21 cellular contexts compared by ENCODE assay signal in the genomic region with DNA sequence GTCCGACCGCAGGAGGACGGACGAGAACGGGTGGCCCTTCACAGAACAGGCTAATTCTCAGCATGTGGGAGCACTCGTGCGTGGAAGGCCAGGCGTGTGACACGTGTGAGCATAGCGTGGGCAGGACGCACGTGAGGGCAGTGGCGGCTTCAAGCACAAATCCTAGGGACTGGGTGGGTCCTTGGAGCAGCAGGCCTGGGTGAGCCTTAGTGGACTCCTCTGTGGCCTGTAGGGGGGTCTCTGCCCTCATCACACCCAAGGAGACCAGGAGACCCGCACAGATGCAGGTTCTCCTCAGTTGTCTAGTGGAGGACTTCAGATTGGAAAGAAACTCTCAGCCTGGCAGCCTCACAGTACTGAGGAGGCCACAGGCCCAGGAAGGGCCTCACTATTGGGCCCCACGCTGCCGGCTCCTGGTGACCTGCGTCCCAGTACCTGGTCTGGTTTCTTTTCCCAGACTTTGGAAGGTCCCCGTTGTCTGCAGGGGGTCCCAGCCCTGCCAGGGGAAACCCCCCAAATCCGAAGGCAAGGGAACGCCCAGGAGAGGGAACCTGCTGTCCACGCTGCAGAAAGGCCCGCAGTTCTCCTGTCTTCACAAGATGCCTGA. TPM values are rescaled to one million over a fixed set of nuclear protein-coding genes. Genes with fewer than 3 reads are reported as not detected.
DNase-seq lines count a peak whose midpoint lies in the region; TF ChIP-seq lines count a peak whose summit lies in the region.
"Had no signal": no experiment of that assay in that cellular context is flagged by ENCODE, and none has a peak within 500 bp of the region (broad histone marks: within the 10 kb centered on the region; RNA-seq: fewer than 3 reads in every experiment).

No MANE protein-coding gene starts in this region.

- POLR2A ChIA-PET in MCF 10A (lab: Yijun Ruan, JAX): no interaction called here
- POLR2A ChIA-PET in CD8-positive, alpha-beta memory T cell (lab: Charles Lee): no interaction called here

- H3K4me3 ChIP-seq in coronary artery (no peak overlapping the region), neural progenitor cell (no peak overlapping the region), vagina (no peak overlapping the region)
- no peak overlapping the region for H3K4me3 ChIP-seq in CD8-positive, alpha-beta memory T cell (ENCODE audit: low read length)
- H3K4me3 ChIP-seq: upper lobe of left lung had no signal

- no peak overlapping the region for H2AFZ ChIP-seq in neural progenitor cell (replicated peaks)

- peaks cover 12% of the 10 kb centered on the region for H3K4me1 Mint-ChIP-seq in neural progenitor cell
- H3K4me1 Mint-ChIP-seq in MCF 10A (ENCODE audit: insufficient read depth, unreplicated experiment): no peaks in the 10 kb centered on the region
- no peaks in the 10 kb centered on the region for H3K4me1 Mint-ChIP-seq in CD8-positive, alpha-beta memory T cell

- H3K9me3 Mint-ChIP-seq in neural progenitor cell: no peaks in the 10 kb centered on the region
- no peaks in the 10 kb centered on the region for H3K9me3 Mint-ChIP-seq in MCF 10A (ENCODE audit: unreplicated experiment)
- H3K9me3 Mint-ChIP-seq in CD8-positive, alpha-beta memory T cell: no peaks in the 10 kb centered on the region
- H3K9me3 Mint-ChIP-seq: activated naive CD8-positive, alpha-beta T cell treated with anti-CD3 and anti-CD28 coated beads for 36 hours; activated T-helper 1 cell treated with anti-CD3 and anti-CD28 coated beads, Interleukin-12 subunit alpha, Interleukin-12 subunit beta, Interleukin-2, Interleukin-4 antibody, amounts not matched to agents 30 ng/mL and 10 ng/mL and 1 ng/mL, durations not matched to agents 14 hours and 24 hours and 36 hours; H9 had no signal

- H3K36me3 ChIP-seq in neural progenitor cell: no peaks in the 10 kb centered on the region
- no peaks in the 10 kb centered on the region for H3K36me3 ChIP-seq in vagina
- no peaks in the 10 kb centered on the region for H3K36me3 ChIP-seq in CD8-positive, alpha-beta memory T cell (ENCODE audit: insufficient read depth, low read length)
- H3K36me3 ChIP-seq: upper lobe of left lung had no signal

- DNase-seq in activated effector memory CD4-positive, alpha-beta T cell treated with anti-CD3 and anti-CD28 coated beads, Interleukin-2, amount 50 U/mL, for 16 hours: peak; percentile 60
- DNase-seq in activated effector memory CD4-positive, alpha-beta T cell treated with Interleukin-2 at 50 U/mL for 16 hours: no peak
- no peak for DNase-seq in coronary artery (ENCODE audit: low spot score)
- no peak for DNase-seq in neural progenitor cell (ENCODE audit: low spot score)
- no peak for DNase-seq in vagina (ENCODE audit: extremely low spot score in 2 of 2)
- no peak for DNase-seq in activated CD4-positive, alpha-beta T cell treated with anti-CD3 and anti-CD28 coated beads, Interleukin-2, amount 50 U/mL, for 1 hour
- DNase-seq in MCF 10A (ENCODE audit: unreplicated experiment): no peak
- DNase-seq in CD8-positive, alpha-beta memory T cell: no peak
- DNase-seq: 8988T; activated CD4-positive, alpha-beta T cell treated with anti-CD3 and anti-CD28 coated beads for 36 hours; activated naive CD8-positive, alpha-beta T cell treated with anti-CD3 and anti-CD28 coated beads for 36 hours; AML-193; cortex of kidney; glutamatergic neuron; H9; NCI-H1105; NCI-H526; SW 1271; upper lobe of left lung had no signal

- intact Hi-C loops in vagina (cut with DNase I): no loop called here
- intact Hi-C loops in MCF 10A (cut with micrococcal nuclease): no loop called here

- no peak overlapping the region for H3K4me2 ChIP-seq in neural progenitor cell

- H3K27me3 ChIP-seq in neural progenitor cell (no peaks in the 10 kb centered on the region), vagina (no peaks in the 10 kb centered on the region)
- no peaks in the 10 kb centered on the region for H3K27me3 ChIP-seq in CD8-positive, alpha-beta memory T cell (ENCODE audit: insufficient read depth, low read length, poor library complexity, severe bottlenecking)
- H3K27me3 ChIP-seq: upper lobe of left lung had no signal

- H3K27ac Mint-ChIP-seq in neural progenitor cell: peak overlapping the region; percentile 83
- no peak overlapping the region for H3K27ac Mint-ChIP-seq in MCF 10A (ENCODE audit: low read depth, unreplicated experiment)
- H3K27ac Mint-ChIP-seq in CD8-positive, alpha-beta memory T cell: no peak overlapping the region
- H3K27ac Mint-ChIP-seq: activated CD4-positive, alpha-beta T cell treated with anti-CD3 and anti-CD28 coated beads for 36 hours; activated naive CD8-positive, alpha-beta T cell treated with anti-CD3 and anti-CD28 coated beads for 36 hours; activated T-helper 1 cell treated with anti-CD3 and anti-CD28 coated beads, Interleukin-12 subunit alpha, Interleukin-12 subunit beta, Interleukin-2, Interleukin-4 antibody, amounts not matched to agents 30 ng/mL and 10 ng/mL and 1 ng/mL, durations not matched to agents 14 hours and 24 hours and 36 hours; stimulated activated naive B cell treated with anti-CD40 and anti-IgM and Interleukin-4, amounts not matched to agents 10 μg/mL and 1 μg/mL and 100 μg/mL, for 72 hours had no signal

- H3K4me3 Mint-ChIP-seq in neural progenitor cell (no peak overlapping the region), MCF 10A (ENCODE audit: unreplicated experiment) (no peak overlapping the region)
- no peak overlapping the region for H3K4me3 Mint-ChIP-seq in CD8-positive, alpha-beta memory T cell
- H3K4me3 Mint-ChIP-seq: activated CD4-positive, alpha-beta T cell treated with anti-CD3 and anti-CD28 coated beads for 36 hours; activated naive CD8-positive, alpha-beta T cell treated with anti-CD3 and anti-CD28 coated beads for 36 hours; activated T-helper 1 cell treated with anti-CD3 and anti-CD28 coated beads, Interleukin-12 subunit alpha, Interleukin-12 subunit beta, Interleukin-2, Interleukin-4 antibody, amounts not matched to agents 30 ng/mL and 10 ng/mL and 1 ng/mL, durations not matched to agents 14 hours and 24 hours and 36 hours; H9 had no signal

- no peaks in the 10 kb centered on the region for H3F3A ChIP-seq in neural progenitor cell (ENCODE audit: low read depth)

- no peaks in the 10 kb centered on the region for H4K20me1 ChIP-seq in neural progenitor cell (ENCODE audit: low read depth)

- H3K4me1 ChIP-seq in neural progenitor cell (peaks cover 9% of the 10 kb centered on the region), vagina (peaks cover 21% of the 10 kb centered on the region)
- peaks cover under 1% of the 10 kb centered on the region for H3K4me1 ChIP-seq in CD8-positive, alpha-beta memory T cell (ENCODE audit: insufficient read depth, low read length)

- no TSS peak for BruUV-seq in MCF 10A (replicated peaks; lab: Mats Ljungman, UMichigan)

- H3K79me2 ChIP-seq in neural progenitor cell (ENCODE audit: low read depth): no peaks in the 10 kb centered on the region

- H3K27me3 Mint-ChIP-seq in neural progenitor cell (ENCODE audit: insufficient read depth, low read depth) (peaks cover 2% of the 10 kb centered on the region), MCF 10A (ENCODE audit: insufficient read depth, unreplicated experiment) (no peaks in the 10 kb centered on the region)
- H3K27me3 Mint-ChIP-seq in CD8-positive, alpha-beta memory T cell: peaks cover 12 to 14% of the 10 kb centered on the region in 2 donors
- H3K27me3 Mint-ChIP-seq: activated CD4-positive, alpha-beta T cell treated with anti-CD3 and anti-CD28 coated beads for 36 hours; activated naive CD8-positive, alpha-beta T cell treated with anti-CD3 and anti-CD28 coated beads for 36 hours had no signal

- CTCF ChIA-PET in MCF 10A (lab: Yijun Ruan, JAX): interaction anchor here (0.7 kb wide), 1 partner anchor 14 kb away, joined by 3 read pairs; no protein-coding TSS in a partner anchor
- CTCF ChIA-PET in CD8-positive, alpha-beta memory T cell (lab: Charles Lee): no interaction called here

- H3K27ac ChIP-seq in coronary artery: peak overlapping the region; percentile 71 to 88
- H3K27ac ChIP-seq in neural progenitor cell: no peak overlapping the region
- peak overlapping the region; percentile 59 for H3K27ac ChIP-seq in vagina
- H3K27ac ChIP-seq in CD8-positive, alpha-beta memory T cell (ENCODE audit: low read depth, low read length): no peak overlapping the region

- TF ChIP-seq POLR2A in vagina (IDR thresholded peaks at IDR 0.05): no peak

- TF ChIP-seq CTCF in coronary artery (IDR thresholded peaks at IDR 0.05): no peak
- TF ChIP-seq CTCF in neural progenitor cell (IDR thresholded peaks at IDR 0.05): no peak
- TF ChIP-seq CTCF in vagina (IDR thresholded peaks at IDR 0.05): no peak
- TF ChIP-seq CTCF in MCF 10A (IDR thresholded peaks at IDR 0.05; ENCODE audit: unreplicated experiment): no peak

- H3K9ac ChIP-seq in neural progenitor cell: no peak overlapping the region

- peaks cover 7% of the 10 kb centered on the region for H3K36me3 Mint-ChIP-seq in neural progenitor cell
- H3K36me3 Mint-ChIP-seq in MCF 10A (ENCODE audit: insufficient read depth, unreplicated experiment): peaks cover 9% of the 10 kb centered on the region
- H3K36me3 Mint-ChIP-seq in CD8-positive, alpha-beta memory T cell: peaks cover 4 to 8% (median 4%) of the 10 kb centered on the region in 3 donors

- H3K9me3 ChIP-seq in neural progenitor cell (ENCODE audit: low read depth) (no peaks in the 10 kb centered on the region), vagina (no peaks in the 10 kb centered on the region)
- H3K9me3 ChIP-seq in CD8-positive, alpha-beta memory T cell (ENCODE audit: low read length): no peaks in the 10 kb centered on the region
- H3K9me3 ChIP-seq: upper lobe of left lung had no signal

RNA-seq across cellular contexts. Expression of gene FAM20C, which starts 49.1 kb away (rescaled TPM):
- 3.8 and 4.7 TPM in 2 replicates for total RNA-seq in neural progenitor cell (ENCODE audit: low replicate concordance)
- 22.1 TPM for total RNA-seq in vagina
- total RNA-seq in MCF 10A (2022): 8.8 and 14.2 TPM in 2 replicates
- total RNA-seq in CD8-positive, alpha-beta memory T cell: 1 to 10 TPM; 3.2 to 3.6 TPM
- polyA plus RNA-seq in CD8-positive, alpha-beta memory T cell: not detected

Comparison
In these comparisons a context has a peak if more than half of its experiments do, and no peak if none do; other contexts are left out.
1. H3K27ac ChIP-seq: peak in coronary artery (2 of 2) and vagina (single experiment); none in neural progenitor cell (single experiment) and CD8-positive, alpha-beta memory T cell (single experiment).